13 cellular contexts compared by ENCODE assay signal in genomic region chr9:136840140-136840876, GRCh38. TPM values are rescaled to one million over a fixed set of nuclear protein-coding genes. Genes with fewer than 3 reads are reported as not detected.
DNase-seq lines count a peak whose midpoint lies in the region; ATAC-seq and TF ChIP-seq lines count a peak whose summit lies in the region.
"Had no signal": no experiment of that assay in that cellular context is flagged by ENCODE, and none has a peak within 500 bp of the region (broad histone marks: within the 10 kb centered on the region; RNA-seq: fewer than 3 reads in every experiment).

No MANE protein-coding gene starts in this region.

- H3K9me3 ChIP-seq in right cardiac atrium (ENCODE audit: control insufficient read depth, low read length), result no peaks in the 10 kb centered on the region
- H3K9me3 ChIP-seq in left ventricle myocardium inferior (replicated peaks), result no peaks in the 10 kb centered on the region

- H3K4me1 ChIP-seq in right cardiac atrium (ENCODE audit: control insufficient read depth, insufficient read depth, low read length) (peaks cover 8% of the 10 kb centered on the region), left ventricle myocardium inferior (peaks cover 40% of the 10 kb centered on the region)

- no peaks in the 10 kb centered on the region for H3K9me3 Mint-ChIP-seq in type B pancreatic cell
- H3K9me3 Mint-ChIP-seq: effector memory CD8-positive, alpha-beta T cell; memory B cell had no signal

- H3K4me3 ChIP-seq in right cardiac atrium (ENCODE audit: low read length) (no peak overlapping the region), left ventricle myocardium inferior (no peak overlapping the region), brain microvascular endothelial cell (ENCODE audit: low read depth, low read length) (no peak overlapping the region)

- H3K4me1 Mint-ChIP-seq in type B pancreatic cell (ENCODE audit: unreplicated experiment), result peaks cover 6% of the 10 kb centered on the region
- H3K4me1 Mint-ChIP-seq: memory B cell had no signal

- H3K27ac Mint-ChIP-seq in type B pancreatic cell, result peak overlapping the region; percentile 52
- H3K27ac Mint-ChIP-seq: effector memory CD8-positive, alpha-beta T cell; memory B cell had no signal

- in situ Hi-C loops in brain microvascular endothelial cell (cut with HindIII; ENCODE audit: low pct_ligation_motif_present, low sequenced_read_pairs), result no loop called here

- ATAC-seq in right cardiac atrium (no peak), left colon (peak; percentile 30)
- ATAC-seq: activated CD4-positive, CD25-positive, alpha-beta regulatory T cell treated with anti-CD3 and anti-CD28 coated beads, Interleukin-2, amount 50 U/mL, for 24 hours; effector memory CD8-positive, alpha-beta T cell had no signal

- H3K27ac ChIP-seq in right cardiac atrium (ENCODE audit: low read length) (no peak overlapping the region), left ventricle myocardium inferior (replicated peaks) (no peak overlapping the region), brain microvascular endothelial cell (no peak overlapping the region)

- peaks cover 51% of the 10 kb centered on the region for H3K36me3 ChIP-seq in left ventricle myocardium inferior
- H3K36me3 ChIP-seq in brain microvascular endothelial cell (replicated peaks), result peaks cover 2% of the 10 kb centered on the region

- no peak for TF ChIP-seq CTCF in left ventricle myocardium inferior (IDR thresholded peaks at IDR 0.05; ENCODE audit: borderline replicate concordance)
- TF ChIP-seq CTCF in type B pancreatic cell (conservative IDR thresholded peaks at IDR 0.05), result no peak
- TF ChIP-seq CTCF in brain microvascular endothelial cell (IDR thresholded peaks at IDR 0.05; ENCODE audit: low read depth, low read length, missing control alignments), result no peak

- no peaks in the 10 kb centered on the region for H3K27me3 Mint-ChIP-seq in type B pancreatic cell
- H3K27me3 Mint-ChIP-seq: effector memory CD8-positive, alpha-beta T cell; memory B cell had no signal

- no peaks in the 10 kb centered on the region for H3K27me3 ChIP-seq in right cardiac atrium (ENCODE audit: control insufficient read depth, insufficient read depth)
- H3K27me3 ChIP-seq in left ventricle myocardium inferior (ENCODE audit: low read depth), result peaks cover 21% of the 10 kb centered on the region
- peaks cover 6% of the 10 kb centered on the region for H3K27me3 ChIP-seq in brain microvascular endothelial cell (replicated peaks)

- H3K36me3 Mint-ChIP-seq in type B pancreatic cell, result no peaks in the 10 kb centered on the region

- H3K4me3 Mint-ChIP-seq in type B pancreatic cell, result peak overlapping the region; percentile 48
- H3K4me3 Mint-ChIP-seq: effector memory CD8-positive, alpha-beta T cell had no signal

- WGBS in right cardiac atrium, result 61% methylated on average over 32 of the region's 32 CpGs

- peak in 2 of 3 donors; percentile 50 to 72 for DNase-seq in right cardiac atrium
- no peak for DNase-seq in left ventricle myocardium inferior
- peak; percentile 35 for DNase-seq in SHP77 (lab: John Stamatoyannopoulos, UW)
- DNase-seq in left colon, result peak in 1 of 2 donors; percentile 60
- DNase-seq in type B pancreatic cell (ENCODE audit: extremely low spot score, unreplicated experiment), result no peak
- no peak for DNase-seq in NCI-H446 treated with DMSO at 0.1 percent for 48 hours (lab: John Stamatoyannopoulos, UW)
- DNase-seq in brain microvascular endothelial cell, result no peak
- no peak for DNase-seq in activated CD8-positive, alpha-beta memory T cell treated with anti-CD3 and anti-CD28 coated beads for 24 hours
- DNase-seq: activated gamma-delta T cell; CD4-positive, CD25-positive, alpha-beta regulatory T cell; effector memory CD8-positive, alpha-beta T cell had no signal

- intact Hi-C loops in right cardiac atrium (cut with DNase I) (loop anchor here in 1 of 4 donors (10.0 kb wide), 1 partner anchor 104 kb away; the partner anchor contains the start of genes C8G and FBXW5), left ventricle myocardium inferior (cut with micrococcal nuclease) (no loop called here), left colon (cut with DNase I, micrococcal nuclease) (no loop called here)

RNA-seq across cellular contexts. Expression of gene AJM1, which starts 2.0 kb away (rescaled TPM):
- total RNA-seq in right cardiac atrium, result 10 to 100 TPM in 1 of 4 donors, 1 to 10 TPM in 3; 4.4 to 11.5 (median 8.0) TPM
- 4.3 TPM for polyA plus RNA-seq in right cardiac atrium
- 7.7 TPM for total RNA-seq in left ventricle myocardium inferior
- total RNA-seq in left colon, result 10 to 100 TPM; 10.4 to 11.1 TPM
- 3.2 and 3.6 TPM in 2 replicates for total RNA-seq in type B pancreatic cell (ENCODE audit: low replicate concordance)

RNA-seq across cellular contexts. Expression of gene PHPT1, which starts 8.9 kb away (rescaled TPM):
- total RNA-seq in right cardiac atrium, result 100 to 1,000 TPM; 176 to 227 (median 203) TPM
- polyA plus RNA-seq in right cardiac atrium, result 329 TPM
- total RNA-seq in left ventricle myocardium inferior, result 349 TPM
- total RNA-seq in left colon, result 100 to 1,000 TPM; 109 to 154 TPM
- total RNA-seq in type B pancreatic cell (ENCODE audit: low replicate concordance), result 176 and 199 TPM in 2 replicates

RNA-seq across cellular contexts. Expression of gene MAMDC4, which starts 11.8 kb away (rescaled TPM):
- total RNA-seq in right cardiac atrium, result 10 to 100 TPM in 1 of 4 donors, 1 to 10 TPM in 3; 3.0 to 10.8 (median 5.8) TPM
- polyA plus RNA-seq in right cardiac atrium, result 5.2 TPM
- total RNA-seq in left ventricle myocardium inferior, result 13.4 TPM
- 10 to 100 TPM; 19.1 to 20.1 TPM for total RNA-seq in left colon
- 18.4 and 29.1 TPM in 2 replicates for total RNA-seq in type B pancreatic cell (ENCODE audit: low replicate concordance)

RNA-seq across cellular contexts. Expression of gene EDF1, which starts 25.8 kb away (rescaled TPM):
- total RNA-seq in right cardiac atrium (100 to 1,000 TPM; 279 to 331 (median 301) TPM), left ventricle myocardium inferior (318 TPM), left colon (100 to 1,000 TPM; 434 to 466 TPM), type B pancreatic cell (ENCODE audit: low replicate concordance) (324 and 342 TPM in 2 replicates)
- 417 TPM for polyA plus RNA-seq in right cardiac atrium

RNA-seq across cellular contexts. Expression of gene RABL6, which starts 32.6 kb away (rescaled TPM):
- total RNA-seq in right cardiac atrium, result 10 to 100 TPM; 67.3 to 73.6 (median 71.6) TPM
- polyA plus RNA-seq in right cardiac atrium, result 87.2 TPM
- 64.1 TPM for total RNA-seq in left ventricle myocardium inferior
- total RNA-seq in left colon, result 100 to 1,000 TPM; 120 to 132 TPM
- 94.2 and 112 TPM in 2 replicates for total RNA-seq in type B pancreatic cell (ENCODE audit: low replicate concordance)

Comparison
In these comparisons a context has a peak if more than half of its experiments do, and no peak if none do; other contexts are left out.
1. DNase-seq: peak in right cardiac atrium (2 of 3) and SHP77 (2 of 2); none in left ventricle myocardium inferior (single experiment), type B pancreatic cell (single experiment), NCI-H446 treated with DMSO at 0.1 percent for 48 hours (single experiment), brain microvascular endothelial cell (single experiment) and activated CD8-positive, alpha-beta memory T cell treated with anti-CD3 and anti-CD28 coated beads for 24 hours (single experiment).